Comparison of ENCODE assay signal across 25 cellular contexts in genomic region chr16:56252835-56253234, GRCh38.
A peak's percentile ranks its signal among the peaks of the same experiment; 100 is the strongest.
DNase-seq lines count a peak whose midpoint lies in the region; ATAC-seq and TF ChIP-seq lines count a peak whose summit lies in the region.
"Had no signal": no experiment of that assay in that cellular context is flagged by ENCODE, and none has a peak within 500 bp of the region (broad histone marks: within the 10 kb centered on the region; RNA-seq: fewer than 3 reads in every experiment).

No MANE protein-coding gene starts in this region.

- H3K36me3 ChIP-seq in heart left ventricle (no peaks in the 10 kb centered on the region), muscle layer of colon (ENCODE audit: insufficient read depth, low read length) (peaks cover 5% of the 10 kb centered on the region), testis (ENCODE audit: low read depth, missing control alignments) (no peaks in the 10 kb centered on the region)
- H3K36me3 ChIP-seq: thoracic aorta had no signal

- H3K27ac ChIP-seq in heart left ventricle (peak overlapping the region in 11 of 12 donors; percentile 46 to 79 (median 59)), muscle layer of colon (ENCODE audit: low read depth, low read length) (peak overlapping the region; percentile 58), testis (no peak overlapping the region)
- H3K27ac ChIP-seq: thoracic aorta had no signal

- H3K4me1 ChIP-seq in heart left ventricle (peaks cover 0 to 49% (median 30%) of the 10 kb centered on the region in 12 donors), muscle layer of colon (ENCODE audit: insufficient read depth, low read length) (peaks cover 59% of the 10 kb centered on the region), testis (peaks cover 34% of the 10 kb centered on the region)
- H3K4me1 ChIP-seq: Caco-2 had no signal

- peak overlapping the region; percentile 11 for H3K9ac ChIP-seq in muscle layer of colon (ENCODE audit: low read length)

- DNase-seq in NCI-H446 treated with DMSO at 0.1 percent for 48 hours (lab: John Stamatoyannopoulos, UW) (peak; percentile 41), heart left ventricle (peak in 4 of 5 donors; percentile 57 to 85 (median 72)), testis (peak; percentile 74), GM19238 (ENCODE audit: insufficient read length, low spot score) (no peak), DMS79 (lab: John Stamatoyannopoulos, UW) (no peak)
- DNase-seq: activated CD4-positive, CD25-positive, alpha-beta regulatory T cell treated with anti-CD3 and anti-CD28 coated beads, Interleukin-2, amount 50 U/mL, for 72 hours; activated CD8-positive, alpha-beta T cell treated with anti-CD3 and anti-CD28 coated beads, Interleukin-2, amount 10 ng/mL, durations not matched to agents 7 days and 5 days; activated naive CD4-positive, alpha-beta T cell; AML-193; Caco-2; central memory CD4-positive, alpha-beta T cell; H9; mammary epithelial cell; naive B cell; NCI-H1105 treated with DMSO at 0.1 percent for 48 hours; NCI-H2081 treated with DMSO at 0.1 percent for 48 hours; occipital lobe; PC-3; retina; SHP77 treated with DMSO at 0.1 percent for 48 hours; stimulated activated CD4-positive, alpha-beta T cell treated with anti-CD3 and anti-CD28 coated beads, Interleukin-15, amount 100 ng/mL, for 24 hours; stimulated activated CD8-positive, alpha-beta memory T cell treated with anti-CD3 and anti-CD28 coated beads, Interleukin-4, amount 100 ng/mL, for 48 hours had no signal

- TF ChIP-seq CTCF in heart left ventricle (IDR thresholded peaks at IDR 0.05) (no peak), testis (IDR thresholded peaks at IDR 0.05) (no peak)

- peak; percentile 69 to 90 (median 82) for ATAC-seq in heart left ventricle
- no peak for ATAC-seq in GM21786 (IDR thresholded peaks at IDR 0.05; ENCODE audit: unreplicated experiment)
- ATAC-seq: activated CD8-positive, alpha-beta T cell treated with anti-CD3 and anti-CD28 coated beads, Interleukin-2, amount 10 ng/mL, durations not matched to agents 7 days and 5 days; PC-3 had no signal

- H3K4me3 ChIP-seq in heart left ventricle: no peak overlapping the region
- peak overlapping the region in 1 of 2 donors; percentile 16 for H3K4me3 ChIP-seq in muscle layer of colon (ENCODE audit: low read depth in 1 of 2, low read length in 2 of 2)
- no peak overlapping the region for H3K4me3 ChIP-seq in testis
- H3K4me3 ChIP-seq: thoracic aorta had no signal

- H3K9me3 ChIP-seq in heart left ventricle (no peaks in the 10 kb centered on the region), muscle layer of colon (ENCODE audit: low read length) (no peaks in the 10 kb centered on the region), testis (no peaks in the 10 kb centered on the region)
- H3K9me3 ChIP-seq: Caco-2, thoracic aorta had no signal

- TF ChIP-seq POLR2A in heart left ventricle (IDR thresholded peaks at IDR 0.05): no peak
- TF ChIP-seq POLR2A in testis (IDR thresholded peaks at IDR 0.05): no peak

- H3K27me3 ChIP-seq in heart left ventricle (no peaks in the 10 kb centered on the region), muscle layer of colon (ENCODE audit: control insufficient read depth in 1 of 2, insufficient read depth in 2 of 2, low read length in 2 of 2) (no peaks in the 10 kb centered on the region), testis (no peaks in the 10 kb centered on the region)

- intact Hi-C loops in heart left ventricle (cut with DNase I): loop anchor here in 1 of 10 donors (10.0 kb wide), 1 partner anchor 58 kb away; the partner anchor contains the start of gene GNAO1
- intact Hi-C loops in testis (cut with DNase I; ENCODE audit: low total_unique reads): no loop called here

- WGBS in heart left ventricle, 4 donors: 15 to 34% (median 31%) methylated on average over 1 to 4 of the region's 4 CpGs
- 39 to 47% methylated on average over 4 of the region's 4 CpGs for WGBS in testis, 2 donors

Comparison
In these comparisons a context has a peak if more than half of its experiments do, and no peak if none do; other contexts are left out.
1. DNase-seq: peak in NCI-H446 treated with DMSO at 0.1 percent for 48 hours (single experiment), heart left ventricle (4 of 5) and testis (single experiment); none in GM19238 (single experiment) and DMS79 (single experiment).
2. H3K27ac ChIP-seq: peak in heart left ventricle (11 of 12) and muscle layer of colon (single experiment); none in testis (0 of 2).